8 cellular contexts compared by ENCODE assay signal in the genomic region with DNA sequence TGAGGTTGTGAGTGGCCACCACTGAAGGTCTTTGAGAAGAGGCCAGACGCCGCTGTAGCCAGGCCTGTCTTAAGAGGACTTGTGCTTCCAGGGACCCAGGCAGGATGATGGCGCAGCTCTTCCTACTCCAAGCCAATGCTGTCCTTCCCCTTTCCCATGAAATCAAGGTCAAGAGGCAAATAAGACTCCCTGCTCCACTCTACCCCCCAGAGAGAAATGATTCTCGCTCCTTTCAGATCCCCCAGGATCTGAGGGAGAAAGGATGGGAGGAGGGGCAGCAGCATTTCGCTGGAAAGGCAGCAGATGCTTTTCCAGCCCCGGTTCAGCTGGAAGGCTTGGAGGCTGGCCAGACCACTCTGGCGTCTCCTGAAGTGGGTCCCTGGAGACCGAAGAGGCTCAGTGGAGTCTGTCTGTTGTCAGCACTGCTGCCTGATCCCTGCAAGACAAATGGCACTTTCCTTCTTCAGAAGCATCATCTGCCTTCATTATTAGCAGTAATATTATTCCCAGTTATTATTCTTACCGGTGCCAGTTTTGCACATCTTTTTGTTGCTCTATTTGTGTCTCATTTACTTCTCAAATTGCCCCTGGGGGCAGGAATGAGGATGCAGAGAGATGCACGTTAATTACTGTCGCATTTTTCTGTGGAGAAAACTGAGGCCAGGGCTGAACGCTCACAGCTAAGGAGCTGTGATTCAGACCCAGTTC. TPM values are rescaled to one million over a fixed set of nuclear protein-coding genes. Genes with fewer than 3 reads are reported as not detected.
A peak's percentile ranks its signal among the peaks of the same experiment; 100 is the strongest.
DNase-seq lines count a peak whose midpoint lies in the region; ATAC-seq and TF ChIP-seq lines count a peak whose summit lies in the region.

No MANE protein-coding gene starts in this region.

- H3K4me1 ChIP-seq in skeletal muscle satellite cell (ENCODE audit: control insufficient read depth, insufficient read depth, low read length) (peaks cover 56% of the 10 kb centered on the region), H9 (ENCODE audit: insufficient read depth, low read length) (no peaks in the 10 kb centered on the region)

- TF ChIP-seq CTCF in H9 (conservative IDR thresholded peaks at IDR 0.05): no peak

- no peak overlapping the region for H2BK120ac ChIP-seq in H9 (ENCODE audit: low read depth, low read length, poor library complexity, severe bottlenecking)

- H2BK15ac ChIP-seq in H9 (ENCODE audit: low read depth, low read length): no peak overlapping the region

- H3K27me3 Mint-ChIP-seq in H9 (ENCODE audit: low read depth): no peaks in the 10 kb centered on the region

- H2BK12ac ChIP-seq in H9 (ENCODE audit: insufficient read length, low read depth, low read length): no peak overlapping the region

- no peak overlapping the region for H2BK5ac ChIP-seq in H9 (ENCODE audit: insufficient read length, low read length)

- H2AFZ ChIP-seq in H9 (ENCODE audit: low read length): no peak overlapping the region

- H3K56ac ChIP-seq in H9 (ENCODE audit: insufficient read length, low read depth, low read length): no peak overlapping the region

- no peaks in the 10 kb centered on the region for H3K79me2 ChIP-seq in H9 (ENCODE audit: insufficient read depth, low read length)

- H2BK20ac ChIP-seq in H9 (ENCODE audit: low read depth, low read length, poor library complexity, severe bottlenecking): no peak overlapping the region

- no peak overlapping the region for H3K23ac ChIP-seq in H9 (ENCODE audit: insufficient read length, low read depth, low read length)

- peaks cover 5 to 12% (median 10%) of the 10 kb centered on the region in 3 experiments; a peak in 5 of 7 replicates for H3K36me3 Mint-ChIP-seq in H9 (ENCODE audit: insufficient read depth in 1 of 3, low read depth in 3 of 3)

- peak; percentile 66 for DNase-seq in H4 (ENCODE audit: low spot score)
- DNase-seq in NCI-H748 (lab: John Stamatoyannopoulos, UW; ENCODE audit: unreplicated experiment): peak; percentile 83
- peak; percentile 67 for DNase-seq in globus pallidus (ENCODE audit: low spot score)
- no peak for DNase-seq in T-helper 9 cell
- no peak for DNase-seq in HuH-7.5 (ENCODE audit: low spot score)
- no peak for DNase-seq in H9

- H3K36me3 ChIP-seq in skeletal muscle satellite cell (ENCODE audit: insufficient read depth, low read length): peaks cover 28% of the 10 kb centered on the region

- H4K91ac ChIP-seq in H9 (ENCODE audit: insufficient read length, low read depth, low read length): no peak overlapping the region

- peaks cover 21 to 23% of the 10 kb centered on the region in 2 experiments for H3K4me1 Mint-ChIP-seq in H9

- H3K14ac ChIP-seq in H9 (ENCODE audit: insufficient read depth, low read length): no peak overlapping the region

- peak overlapping the region; percentile 34 for H3K4me2 ChIP-seq in skeletal muscle satellite cell (ENCODE audit: low read length)
- no peak overlapping the region for H3K4me2 ChIP-seq in H9 (ENCODE audit: insufficient read depth, insufficient read length, low read length)

- no peak overlapping the region for H3K4me3 Mint-ChIP-seq in H9

- H3K9me3 ChIP-seq in skeletal muscle satellite cell (replicated peaks; ENCODE audit: low read length) (no peaks in the 10 kb centered on the region), H9 (ENCODE audit: control insufficient read depth, low read depth, low read length) (no peaks in the 10 kb centered on the region)

- no peak overlapping the region for H3K4me3 ChIP-seq in skeletal muscle satellite cell (ENCODE audit: low read length)

- no peak overlapping the region for H3K18ac ChIP-seq in H9 (ENCODE audit: insufficient read length, low read depth, low read length)

- H3K27ac ChIP-seq in H9 (ENCODE audit: insufficient read length, low read depth, low read length): no peak overlapping the region

- H3K4ac ChIP-seq in H9 (ENCODE audit: low read depth, low read length): no peak overlapping the region

- no peaks in the 10 kb centered on the region for H3K79me1 ChIP-seq in H9 (ENCODE audit: insufficient read depth, low read depth, low read length, poor library complexity, severe bottlenecking)

- H4K5ac ChIP-seq in H9 (ENCODE audit: insufficient read length, low read depth, low read length): no peak overlapping the region

- H3K27ac Mint-ChIP-seq in H9: peak overlapping the region in 1 of 3 experiments; percentile 48; a peak in 1 of 7 replicates

- no peaks in the 10 kb centered on the region for H3K23me2 ChIP-seq in H9 (ENCODE audit: insufficient read length, low read depth, low read length, poor library complexity, severe bottlenecking)

- H4K20me1 ChIP-seq in H9 (ENCODE audit: control insufficient read depth, insufficient read depth, insufficient read length): peaks cover 2% of the 10 kb centered on the region

- no peaks in the 10 kb centered on the region for H3K27me3 ChIP-seq in skeletal muscle satellite cell (ENCODE audit: control insufficient read depth, insufficient read depth, low read length)
- H3K27me3 ChIP-seq in H9 (ENCODE audit: insufficient read depth, low read length): no peaks in the 10 kb centered on the region

- H2AK5ac ChIP-seq in H9 (ENCODE audit: insufficient read length, low read length): no peak overlapping the region

- H3T11ph ChIP-seq in H9 (ENCODE audit: low read length): no peak overlapping the region

- H3K9ac ChIP-seq in skeletal muscle satellite cell (ENCODE audit: low read depth, low read length) (no peak overlapping the region), H9 (ENCODE audit: extremely low read depth, insufficient read length, low read length) (no peak overlapping the region)

- WGBS in H9 (ENCODE audit: extremely low coverage, insufficient read length, low lambda C conversion rate): no CpG with 5 or more reads among the region's 12 CpGs

- no peak overlapping the region for H4K8ac ChIP-seq in H9 (replicated peaks; ENCODE audit: insufficient read length, low read depth, low read length)

- ATAC-seq in HG03025 (IDR thresholded peaks at IDR 0.05; ENCODE audit: low FRiP score, unreplicated experiment): no peak

- no peaks in the 10 kb centered on the region for H3K9me3 Mint-ChIP-seq in H9

RNA-seq across cellular contexts. Expression of a gene that starts 51.4 kb away (rescaled TPM):
- total RNA-seq in H4 (2014; rRNA removed; shearing (Covaris generic)): 7.4 and 9.4 TPM in 2 replicates
- total RNA-seq in skeletal muscle satellite cell (2012; rRNA removed): 5.1 and 9.4 TPM in 2 replicates
- total RNA-seq in H9 (2021): 5.7 and 7.7 TPM in 2 replicates

Comparison
In these comparisons a context has a peak if more than half of its experiments do, and no peak if none do; other contexts are left out.
1. DNase-seq: peak in H4 (single experiment), NCI-H748 (single experiment) and globus pallidus (single experiment); none in T-helper 9 cell (single experiment), HuH-7.5 (single experiment) and H9 (single experiment).